In genomic region chr20:45427236-45428149, GRCh38 we compare ENCODE assay signal across 21 cellular contexts. TPM values are rescaled to one million over a fixed set of nuclear protein-coding genes. Genes with fewer than 3 reads are reported as not detected.
DNase-seq lines count a peak whose midpoint lies in the region; ATAC-seq and TF ChIP-seq lines count a peak whose summit lies in the region.
"Had no signal": no experiment of that assay in that cellular context is flagged by ENCODE, and none has a peak within 500 bp of the region (broad histone marks: within the 10 kb centered on the region; RNA-seq: fewer than 3 reads in every experiment).

No MANE protein-coding gene starts in this region.

- H3K4me3 ChIP-seq in hepatocyte, result no peak overlapping the region
- H3K4me3 ChIP-seq in stomach, result no peak overlapping the region

- no peaks in the 10 kb centered on the region for H3K79me2 ChIP-seq in hepatocyte

- no peak for ATAC-seq in GM19463 (IDR thresholded peaks at IDR 0.05; ENCODE audit: unreplicated experiment)
- ATAC-seq: esophagus mucosa; Panc1; stimulated activated memory B cell treated with anti-CD40 and anti-IgM and Interleukin-4, amounts not matched to agents 10 μg/mL and 1 μg/mL and 100 μg/mL, for 72 hours had no signal

- H3K36me3 Mint-ChIP-seq in endothelial cell (ENCODE audit: low read depth, unreplicated experiment), result peaks cover 18% of the 10 kb centered on the region

- H3K4me1 Mint-ChIP-seq in endothelial cell (ENCODE audit: unreplicated experiment), result peaks cover 3% of the 10 kb centered on the region

- no peaks in the 10 kb centered on the region for H3K4me1 ChIP-seq in hepatocyte (ENCODE audit: insufficient read depth)
- peaks cover 3 to 16% (median 14%) of the 10 kb centered on the region in 4 donors for H3K4me1 ChIP-seq in stomach

- no peaks in the 10 kb centered on the region for H3K9me2 ChIP-seq in hepatocyte (replicated peaks; ENCODE audit: insufficient read depth)

- TF ChIP-seq CTCF in hepatocyte (IDR thresholded peaks at IDR 0.05; ENCODE audit: poor library complexity) (no peak), stomach (IDR thresholded peaks at IDR 0.05) (no peak), endothelial cell (IDR thresholded peaks at IDR 0.05; ENCODE audit: unreplicated experiment) (no peak)

- H3K27me3 ChIP-seq in hepatocyte (no peaks in the 10 kb centered on the region), stomach (no peaks in the 10 kb centered on the region)

- H3K36me3 ChIP-seq in hepatocyte (replicated peaks; ENCODE audit: insufficient read depth, low read depth) (no peaks in the 10 kb centered on the region), stomach (peaks cover 24 to 50% (median 46%) of the 10 kb centered on the region in 4 donors)

- H3K4me3 Mint-ChIP-seq in endothelial cell (ENCODE audit: unreplicated experiment), result no peak overlapping the region
- H3K4me3 Mint-ChIP-seq: activated CD4-positive, alpha-beta memory T cell treated with anti-CD3 and anti-CD28 coated beads, Interleukin-2, amount 10 ng/mL, durations not matched to agents 7 days and 5 days; CD8-positive, alpha-beta T cell; stimulated activated memory B cell treated with anti-CD40 and anti-IgM and Interleukin-4, amounts not matched to agents 10 μg/mL and 1 μg/mL and 100 μg/mL, for 72 hours had no signal

- DNase-seq in activated CD8-positive, alpha-beta memory T cell treated with anti-CD3 and anti-CD28 coated beads for 24 hours, result peak; percentile 17
- no peak for DNase-seq in activated CD8-positive, alpha-beta memory T cell treated with anti-CD3 and anti-CD28 coated beads, Interleukin-2, amount 50 U/mL, for 48 hours
- peak; percentile 64 for DNase-seq in hepatocyte (ENCODE audit: low spot score)
- DNase-seq in stomach, result peak; percentile 66
- DNase-seq in endothelial cell (ENCODE audit: low spot score), result no peak
- DNase-seq in HCEC 1CT, result no peak
- DNase-seq: activated CD4-positive, alpha-beta memory T cell treated with anti-CD3 and anti-CD28 coated beads, Interleukin-2, amount 10 ng/mL, durations not matched to agents 7 days and 5 days; aorta; CD8-positive, alpha-beta T cell; NCI-H187; NCI-H526; SW 1271 had no signal

- no peaks in the 10 kb centered on the region for H3K9me3 ChIP-seq in hepatocyte (ENCODE audit: low read depth)
- no peaks in the 10 kb centered on the region for H3K9me3 ChIP-seq in stomach

- H3K9me3 Mint-ChIP-seq in endothelial cell (ENCODE audit: unreplicated experiment), result no peaks in the 10 kb centered on the region
- H3K9me3 Mint-ChIP-seq: activated CD4-positive, alpha-beta memory T cell treated with anti-CD3 and anti-CD28 coated beads, Interleukin-2, amount 10 ng/mL, durations not matched to agents 7 days and 5 days; CD8-positive, alpha-beta T cell had no signal

- TF ChIP-seq EP300 in stomach (IDR thresholded peaks at IDR 0.05), result no peak

- no peak overlapping the region for H2AFZ ChIP-seq in hepatocyte

- 74% methylated on average over 14 of the region's 14 CpGs for WGBS in hepatocyte (ENCODE audit: low lambda C conversion rate, missing lambda C conversion rate)
- WGBS in stomach, 5 donors, result 59 to 70% (median 68%) methylated on average over 14 of the region's 14 CpGs

- no peak overlapping the region for H3K4me2 ChIP-seq in hepatocyte

- intact Hi-C loops in stomach (cut with DNase I; ENCODE audit: low total_unique reads), result no loop called here

- no peak for TF ChIP-seq POLR2A in stomach (IDR thresholded peaks at IDR 0.05)

- H3K27me3 Mint-ChIP-seq in endothelial cell (ENCODE audit: unreplicated experiment), result peaks cover 2% of the 10 kb centered on the region
- H3K27me3 Mint-ChIP-seq: activated CD4-positive, alpha-beta memory T cell treated with anti-CD3 and anti-CD28 coated beads, Interleukin-2, amount 10 ng/mL, durations not matched to agents 7 days and 5 days; stimulated activated memory B cell treated with anti-CD40 and anti-IgM and Interleukin-4, amounts not matched to agents 10 μg/mL and 1 μg/mL and 100 μg/mL, for 72 hours had no signal

- H4K20me1 ChIP-seq in hepatocyte (ENCODE audit: insufficient read depth, poor library complexity, severe bottlenecking), result no peaks in the 10 kb centered on the region

- H3K27ac Mint-ChIP-seq in endothelial cell (ENCODE audit: unreplicated experiment), result no peak overlapping the region
- H3K27ac Mint-ChIP-seq: activated CD4-positive, alpha-beta memory T cell treated with anti-CD3 and anti-CD28 coated beads, Interleukin-2, amount 10 ng/mL, durations not matched to agents 7 days and 5 days; CD8-positive, alpha-beta T cell; stimulated activated memory B cell treated with anti-CD40 and anti-IgM and Interleukin-4, amounts not matched to agents 10 μg/mL and 1 μg/mL and 100 μg/mL, for 72 hours had no signal

- peak overlapping the region; percentile 42 for H3K27ac ChIP-seq in angular gyrus (ENCODE audit: low read depth, low read length)
- no peak overlapping the region for H3K27ac ChIP-seq in hepatocyte
- peak overlapping the region in 1 of 5 donors; percentile 36 for H3K27ac ChIP-seq in stomach
- H3K27ac ChIP-seq: VCaP had no signal

RNA-seq across cellular contexts. Expression of gene PIGT, which starts 11.6 kb away (rescaled TPM):
- total RNA-seq in hepatocyte, result 67.1 TPM in 2 replicates
- 163 and 168 TPM in 2 replicates for polyA plus RNA-seq in hepatocyte
- 100 to 1,000 TPM in 2 of 5 donors, 10 to 100 TPM in 3; 22.6 to 137 (median 87.2) TPM for total RNA-seq in stomach
- polyA plus RNA-seq in stomach, result 10 to 100 TPM; 30.5 to 72.5 (median 45.0) TPM
- total RNA-seq in endothelial cell (ENCODE audit: unreplicated experiment), result 68.6 TPM

RNA-seq across cellular contexts. Expression of gene DBNDD2, which starts 19.4 kb away (rescaled TPM):
- total RNA-seq in hepatocyte (12.3 and 12.8 TPM in 2 replicates), stomach (100 to 1,000 TPM in 1 of 5 donors, 10 to 100 TPM in 4; 10.6 to 131 (median 51.3) TPM), endothelial cell (ENCODE audit: unreplicated experiment) (2.0 TPM)
- polyA plus RNA-seq in hepatocyte (11.1 and 17.9 TPM in 2 replicates), stomach (10 to 100 TPM; 55.6 to 90.7 (median 77.6) TPM)

RNA-seq across cellular contexts. Expression of gene WFDC2, which starts 42.1 kb away (rescaled TPM):
- 12.6 and 16.7 TPM in 2 replicates for total RNA-seq in hepatocyte
- polyA plus RNA-seq in hepatocyte, result 92.1 and 99.1 TPM in 2 replicates
- total RNA-seq in stomach, result 10 to 100 TPM in 2 of 5 donors, 1 to 10 TPM in 2, not detected in 1; 2.2 to 82.8 (median 37.6) TPM
- polyA plus RNA-seq in stomach, result 10 to 100 TPM in 2 of 3 donors, 1 to 10 TPM in 1; 6.4 to 57.7 (median 49.0) TPM
- total RNA-seq in endothelial cell (ENCODE audit: unreplicated experiment), result 4.6 TPM
- total RNA-seq: activated CD4-positive, alpha-beta memory T cell treated with anti-CD3 and anti-CD28 coated beads, Interleukin-2, amount 10 ng/mL, durations not matched to agents 7 days and 5 days; CD8-positive, alpha-beta T cell; Daoy; myocyte had no signal

RNA-seq across cellular contexts. Expression of gene TP53TG5, which starts 49.4 kb away (rescaled TPM):
- total RNA-seq in hepatocyte (not detected in 2 replicates), stomach (not detected), endothelial cell (ENCODE audit: unreplicated experiment) (not detected)
- polyA plus RNA-seq in hepatocyte (0.23 TPM in 1 of 2 replicates, not detected in the other), stomach (under 1 TPM in 2 of 3 donors, not detected in 1; 0.12 to 0.33 TPM)
- total RNA-seq: activated CD4-positive, alpha-beta memory T cell treated with anti-CD3 and anti-CD28 coated beads, Interleukin-2, amount 10 ng/mL, durations not matched to agents 7 days and 5 days; Daoy; kidney epithelial cell; myocyte had no signal
- polyA plus RNA-seq: aorta had no signal

Comparison
In these comparisons a context has a peak if more than half of its experiments do, and no peak if none do; other contexts are left out.
1. DNase-seq: peak in activated CD8-positive, alpha-beta memory T cell treated with anti-CD3 and anti-CD28 coated beads for 24 hours (single experiment), hepatocyte (single experiment) and stomach (single experiment); none in activated CD8-positive, alpha-beta memory T cell treated with anti-CD3 and anti-CD28 coated beads, Interleukin-2, amount 50 U/mL, for 48 hours (single experiment), endothelial cell (single experiment) and HCEC 1CT (single experiment).